In genomic region chr21:32388306-32388705, GRCh38 we compare ENCODE assay signal across 22 cellular contexts.
"Had no signal": no experiment of that assay in that cellular context is flagged by ENCODE, and none has a peak within 500 bp of the region (broad histone marks: within the 10 kb centered on the region; RNA-seq: fewer than 3 reads in every experiment).

No MANE protein-coding gene starts in this region.

- H3K4me3 ChIP-seq: pancreas, psoas muscle, right atrium auricular region, tibial artery had no signal

- H3K9me3 Mint-ChIP-seq: activated CD4-positive, alpha-beta memory T cell treated with anti-CD3 and anti-CD28 coated beads for 36 hours; activated naive CD4-positive, alpha-beta T cell treated with anti-CD3 and anti-CD28 coated beads, Interleukin-2, amount 50 U/mL, for 24 hours; activated T-helper 1 cell treated with anti-CD3 and anti-CD28 coated beads, Interleukin-12 subunit alpha, Interleukin-12 subunit beta, Interleukin-2, Interleukin-4 antibody, amounts not matched to agents 30 ng/mL and 10 ng/mL and 1 ng/mL, durations not matched to agents 14 hours and 24 hours and 36 hours; dendritic cell treated with granulocyte-macrophage colony-stimulating factor and Interleukin-4, amounts not matched to agents 40 ng/mL and 50 ng/mL, for 4 days; mesothelial cell of epicardium; natural killer cell treated with Interleukin-12 subunit alpha and Interleukin-12 subunit beta and Interleukin-15 and Interleukin-18, amount 100 ng/mL, for 72 hours; stimulated activated naive CD8-positive, alpha-beta T cell treated with anti-CD3 and anti-CD28 coated beads, Interleukin-15, amount 100 ng/mL, for 72 hours had no signal

- H3K4me3 Mint-ChIP-seq: activated CD4-positive, alpha-beta memory T cell treated with anti-CD3 and anti-CD28 coated beads for 36 hours; activated naive CD4-positive, alpha-beta T cell treated with anti-CD3 and anti-CD28 coated beads, Interleukin-2, amount 50 U/mL, for 24 hours; activated T-helper 1 cell treated with anti-CD3 and anti-CD28 coated beads, Interleukin-12 subunit alpha, Interleukin-12 subunit beta, Interleukin-2, Interleukin-4 antibody, amounts not matched to agents 30 ng/mL and 10 ng/mL and 1 ng/mL, durations not matched to agents 14 hours and 24 hours and 36 hours; dendritic cell treated with granulocyte-macrophage colony-stimulating factor and Interleukin-4, amounts not matched to agents 40 ng/mL and 50 ng/mL, for 4 days; mesothelial cell of epicardium; natural killer cell treated with Interleukin-12 subunit alpha and Interleukin-12 subunit beta and Interleukin-15 and Interleukin-18, amount 100 ng/mL, for 72 hours; T-helper 17 cell had no signal

- H3K9me3 ChIP-seq: pancreas, psoas muscle, right atrium auricular region, tibial artery had no signal

- H3K27me3 ChIP-seq: foreskin keratinocyte, pancreas, right atrium auricular region, tibial artery had no signal

- H3K27me3 Mint-ChIP-seq: activated CD4-positive, alpha-beta memory T cell treated with anti-CD3 and anti-CD28 coated beads for 36 hours; activated naive CD4-positive, alpha-beta T cell treated with anti-CD3 and anti-CD28 coated beads, Interleukin-2, amount 50 U/mL, for 24 hours; brain; dendritic cell treated with granulocyte-macrophage colony-stimulating factor and Interleukin-4, amounts not matched to agents 40 ng/mL and 50 ng/mL, for 4 days; natural killer cell treated with Interleukin-12 subunit alpha and Interleukin-12 subunit beta and Interleukin-15 and Interleukin-18, amount 100 ng/mL, for 72 hours; stimulated activated naive CD8-positive, alpha-beta T cell treated with anti-CD3 and anti-CD28 coated beads, Interleukin-15, amount 100 ng/mL, for 72 hours; T-helper 17 cell had no signal

- FAIRE-seq: kidney, pancreas had no signal

- H3K27ac Mint-ChIP-seq: activated CD4-positive, alpha-beta memory T cell treated with anti-CD3 and anti-CD28 coated beads for 36 hours; activated naive CD4-positive, alpha-beta T cell treated with anti-CD3 and anti-CD28 coated beads, Interleukin-2, amount 50 U/mL, for 24 hours; activated T-helper 1 cell treated with anti-CD3 and anti-CD28 coated beads, Interleukin-12 subunit alpha, Interleukin-12 subunit beta, Interleukin-2, Interleukin-4 antibody, amounts not matched to agents 30 ng/mL and 10 ng/mL and 1 ng/mL, durations not matched to agents 14 hours and 24 hours and 36 hours; dendritic cell treated with granulocyte-macrophage colony-stimulating factor and Interleukin-4, amounts not matched to agents 40 ng/mL and 50 ng/mL, for 4 days; mesothelial cell of epicardium; natural killer cell treated with Interleukin-12 subunit alpha and Interleukin-12 subunit beta and Interleukin-15 and Interleukin-18, amount 100 ng/mL, for 72 hours; T-helper 17 cell had no signal

- H3K27ac ChIP-seq: foreskin keratinocyte, pancreas, psoas muscle, tibial artery had no signal

- DNase-seq: activated CD4-positive, alpha-beta memory T cell treated with anti-CD3 and anti-CD28 coated beads for 36 hours; activated CD4-positive, alpha-beta T cell treated with anti-CD3 and anti-CD28 coated beads for 48 hours; activated gamma-delta T cell treated with Interleukin-2 at 50 U/mL for 16 hours; activated T-cell treated with anti-CD3 and anti-CD28 coated beads for 4 hours; aorta; effector CD4-positive, alpha-beta T cell; foreskin keratinocyte; kidney; pancreas; psoas muscle; stimulated activated CD4-positive, alpha-beta T cell treated with anti-CD3 and anti-CD28 coated beads, Interleukin-12 subunit alpha, Interleukin-12 subunit beta, amount 100 ng/mL, for 4 hours; stimulated activated CD4-positive, alpha-beta T cell treated with anti-CD3 and anti-CD28 coated beads, Interleukin-4, amount 100 ng/mL, for 4 hours; stimulated activated naive CD8-positive, alpha-beta T cell treated with anti-CD3 and anti-CD28 coated beads, Interleukin-15, amount 100 ng/mL, for 72 hours; T-helper 17 cell; tibial artery had no signal

- ATAC-seq: foreskin keratinocyte; natural killer cell treated with Interleukin-12 subunit alpha and Interleukin-12 subunit beta and Interleukin-15 and Interleukin-18, amount 100 ng/mL, for 72 hours; pancreas; psoas muscle; stimulated activated naive CD8-positive, alpha-beta T cell treated with anti-CD3 and anti-CD28 coated beads, Interleukin-15, amount 100 ng/mL, for 72 hours; T-helper 17 cell had no signal
